12 cellular contexts compared by ENCODE assay signal in genomic region chr2:230862292-230862691, GRCh38.
"Had no signal": no experiment of that assay in that cellular context is flagged by ENCODE, and none has a peak within 500 bp of the region (broad histone marks: within the 10 kb centered on the region; RNA-seq: fewer than 3 reads in every experiment).

No MANE protein-coding gene starts in this region.

- H3K9me3 Mint-ChIP-seq: activated naive CD4-positive, alpha-beta T cell treated with anti-CD3 and anti-CD28 coated beads, Interleukin-2, amount 10 ng/mL, durations not matched to agents 7 days and 5 days; activated T-cell treated with anti-CD3 and anti-CD28 coated beads, Interleukin-2, amount 50 U/mL, for 24 hours; effector memory CD8-positive, alpha-beta T cell; naive thymus-derived CD8-positive, alpha-beta T cell had no signal

- H3K36me3 Mint-ChIP-seq: activated naive CD4-positive, alpha-beta T cell treated with anti-CD3 and anti-CD28 coated beads, Interleukin-2, amount 10 ng/mL, durations not matched to agents 7 days and 5 days; naive thymus-derived CD8-positive, alpha-beta T cell had no signal

- H3K27me3 ChIP-seq: cardiac muscle cell, thyroid gland had no signal

- H3K27ac Mint-ChIP-seq: activated naive CD4-positive, alpha-beta T cell treated with anti-CD3 and anti-CD28 coated beads, Interleukin-2, amount 10 ng/mL, durations not matched to agents 7 days and 5 days; activated T-cell treated with anti-CD3 and anti-CD28 coated beads, Interleukin-2, amount 50 U/mL, for 24 hours; effector memory CD8-positive, alpha-beta T cell had no signal

- H3K4me3 ChIP-seq: adrenal gland, cardiac muscle cell, lower lobe of right lung, spleen, thyroid gland had no signal

- H3K4me3 Mint-ChIP-seq: activated naive CD4-positive, alpha-beta T cell treated with anti-CD3 and anti-CD28 coated beads, Interleukin-2, amount 10 ng/mL, durations not matched to agents 7 days and 5 days; activated T-cell treated with anti-CD3 and anti-CD28 coated beads, Interleukin-2, amount 50 U/mL, for 24 hours had no signal

- ATAC-seq: effector memory CD8-positive, alpha-beta T cell; lower lobe of right lung had no signal

- DNase-seq: activated CD4-positive, alpha-beta T cell treated with anti-CD3 and anti-CD28 coated beads for 1 hour; activated T-cell treated with anti-CD3 and anti-CD28 coated beads, Interleukin-2, amount 50 U/mL, for 24 hours; adrenal gland; effector memory CD8-positive, alpha-beta T cell; lower lobe of right lung; naive thymus-derived CD8-positive, alpha-beta T cell; spleen; stimulated activated CD4-positive, alpha-beta T cell treated with anti-CD3 and anti-CD28 coated beads, Interleukin-4, amount 100 ng/mL, for 4 hours; stimulated activated naive CD4-positive, alpha-beta T cell; thyroid gland had no signal

- H3K36me3 ChIP-seq: adrenal gland, cardiac muscle cell, lower lobe of right lung, spleen, thyroid gland had no signal

- H3K27ac ChIP-seq: adrenal gland, lower lobe of right lung, spleen, thyroid gland had no signal

- H3K9me3 ChIP-seq: adrenal gland, lower lobe of right lung, spleen, thyroid gland had no signal
